ENCODE assay signal across 27 cellular contexts in the genomic region with DNA sequence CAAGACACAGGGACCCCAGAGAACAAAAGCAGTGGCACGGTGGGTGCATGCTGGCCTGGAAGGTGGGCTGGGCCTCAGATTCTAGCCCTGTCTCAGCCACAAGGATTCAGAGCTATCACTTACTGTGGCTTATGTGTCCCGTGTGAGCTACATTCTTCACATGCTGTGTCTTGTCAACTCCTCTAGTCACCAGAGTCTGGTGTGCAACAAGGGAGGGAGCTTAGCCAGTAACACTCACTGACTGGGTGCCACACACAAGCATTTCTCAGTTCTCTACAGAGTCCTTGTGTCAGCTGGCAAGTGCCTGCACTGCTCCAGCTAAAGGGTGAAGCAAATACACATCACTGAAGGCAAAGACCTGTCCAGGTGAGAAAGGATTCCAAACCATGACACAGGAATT.
"Had no signal": no experiment of that assay in that cellular context is flagged by ENCODE, and none has a peak within 500 bp of the region (broad histone marks: within the 10 kb centered on the region; RNA-seq: fewer than 3 reads in every experiment).

No MANE protein-coding gene starts in this region.

- ATAC-seq: left colon; left lung; lower lobe of right lung; natural killer cell; right cardiac atrium; sciatic nerve; stimulated activated memory B cell treated with anti-CD40 and anti-IgM and Interleukin-4, amounts not matched to agents 10 μg/mL and 1 μg/mL and 100 μg/mL, for 72 hours; stimulated activated naive CD8-positive, alpha-beta T cell treated with anti-CD3 and anti-CD28 coated beads, Interleukin-15, amount 100 ng/mL, for 72 hours had no signal

- H3K4me1 Mint-ChIP-seq: naive B cell; stimulated activated memory B cell treated with anti-CD40 and anti-IgM and Interleukin-4, amounts not matched to agents 10 μg/mL and 1 μg/mL and 100 μg/mL, for 72 hours had no signal

- H3K4me3 Mint-ChIP-seq: mesothelial cell of epicardium; naive B cell; natural killer cell; stimulated activated memory B cell treated with anti-CD40 and anti-IgM and Interleukin-4, amounts not matched to agents 10 μg/mL and 1 μg/mL and 100 μg/mL, for 72 hours; stimulated activated naive CD8-positive, alpha-beta T cell treated with anti-CD3 and anti-CD28 coated beads, Interleukin-15, amount 100 ng/mL, for 72 hours; type B pancreatic cell had no signal

- H3K27ac Mint-ChIP-seq: mesothelial cell of epicardium; naive B cell; natural killer cell; stimulated activated memory B cell treated with anti-CD40 and anti-IgM and Interleukin-4, amounts not matched to agents 10 μg/mL and 1 μg/mL and 100 μg/mL, for 72 hours; type B pancreatic cell had no signal

- H3K9me3 Mint-ChIP-seq: mesothelial cell of epicardium; naive B cell; natural killer cell; stimulated activated memory B cell treated with anti-CD40 and anti-IgM and Interleukin-4, amounts not matched to agents 10 μg/mL and 1 μg/mL and 100 μg/mL, for 72 hours had no signal

- H3K4me2 ChIP-seq: smooth muscle cell had no signal

- H3K9me3 ChIP-seq: left lung, lower lobe of right lung, ovary, prostate gland, tibial nerve, uterus had no signal

- H3K27me3 ChIP-seq: left lung, ovary, tibial nerve, uterus had no signal

- H3K27ac ChIP-seq: left lung, lower lobe of right lung, ovary, prostate gland, tibial nerve, uterus had no signal

- H3K4me3 ChIP-seq: left lung, lower lobe of right lung, ovary, prostate gland, smooth muscle cell, tibial nerve, uterus had no signal

- H3K27me3 Mint-ChIP-seq: type B pancreatic cell had no signal

- FAIRE-seq: kidney had no signal

- H3K36me3 Mint-ChIP-seq: mesothelial cell of epicardium; naive B cell; natural killer cell; stimulated activated memory B cell treated with anti-CD40 and anti-IgM and Interleukin-4, amounts not matched to agents 10 μg/mL and 1 μg/mL and 100 μg/mL, for 72 hours; type B pancreatic cell had no signal

- H3K36me3 ChIP-seq: left lung, lower lobe of right lung, ovary, prostate gland, tibial nerve, uterus had no signal

- DNase-seq: hippocampal formation; kidney; left colon; left lung; lower lobe of right lung; mammary epithelial cell; mesendoderm; naive B cell; natural killer cell; ovary; retina; right cardiac atrium; stimulated activated CD4-positive, alpha-beta T cell treated with anti-CD3 and anti-CD28 coated beads, Interleukin-1b, Interleukin-23, amount 100 ng/mL, for 48 hours; stimulated activated CD4-positive, alpha-beta T cell treated with anti-CD3 and anti-CD28 coated beads, Interleukin-2, amount 100 ng/mL, for 48 hours; stimulated activated CD4-positive, alpha-beta T cell treated with anti-CD3 and anti-CD28 coated beads, Interleukin-4, amount 100 ng/mL, for 4 hours; stimulated activated CD8-positive, alpha-beta memory T cell treated with anti-CD3 and anti-CD28 coated beads, Interleukin-4, amount 100 ng/mL, for 48 hours; stimulated activated naive CD4-positive, alpha-beta T cell treated with Interleukin-2 at 50 U/mL for 16 hours; stimulated activated naive CD8-positive, alpha-beta T cell treated with anti-CD3 and anti-CD28 coated beads, Interleukin-15, amount 100 ng/mL, for 72 hours; substantia nigra; uterus had no signal

- H3K4me1 ChIP-seq: left lung, lower lobe of right lung, prostate gland, tibial nerve, uterus had no signal
